In genomic region chr1:202711949-202712635, GRCh38 we compare ENCODE assay signal across 17 cellular contexts. TPM values are rescaled to one million over a fixed set of nuclear protein-coding genes. Genes with fewer than 3 reads are reported as not detected.
"Had no signal": no experiment of that assay in that cellular context is flagged by ENCODE, and none has a peak within 500 bp of the region (broad histone marks: within the 10 kb centered on the region; RNA-seq: fewer than 3 reads in every experiment).

No MANE protein-coding gene starts in this region.

- H3K9me3 Mint-ChIP-seq: activated naive CD8-positive, alpha-beta T cell treated with anti-CD3 and anti-CD28 coated beads, Interleukin-2, amount 10 ng/mL, durations not matched to agents 7 days and 5 days; natural killer cell treated with Interleukin-12 subunit alpha and Interleukin-12 subunit beta and Interleukin-15 and Interleukin-18, amount 100 ng/mL, for 72 hours had no signal

- H3K27ac Mint-ChIP-seq: activated naive CD8-positive, alpha-beta T cell treated with anti-CD3 and anti-CD28 coated beads, Interleukin-2, amount 10 ng/mL, durations not matched to agents 7 days and 5 days; natural killer cell treated with Interleukin-12 subunit alpha and Interleukin-12 subunit beta and Interleukin-15 and Interleukin-18, amount 100 ng/mL, for 72 hours had no signal

- H3K4me3 Mint-ChIP-seq: activated naive CD8-positive, alpha-beta T cell treated with anti-CD3 and anti-CD28 coated beads, Interleukin-2, amount 10 ng/mL, durations not matched to agents 7 days and 5 days; natural killer cell treated with Interleukin-12 subunit alpha and Interleukin-12 subunit beta and Interleukin-15 and Interleukin-18, amount 100 ng/mL, for 72 hours had no signal

- DNase-seq: activated CD4-positive, alpha-beta T cell treated with anti-CD3 and anti-CD28 coated beads, Interleukin-2, amount 50 U/mL, for 1 hour; activated CD8-positive, alpha-beta memory T cell treated with anti-CD3 and anti-CD28 coated beads for 24 hours; activated naive CD4-positive, alpha-beta T cell; activated naive CD8-positive, alpha-beta T cell treated with anti-CD3 and anti-CD28 coated beads, Interleukin-2, amount 10 ng/mL, durations not matched to agents 7 days and 5 days; anterior cingulate cortex; dermis blood vessel endothelial cell; mesenchymal stem cell; right cardiac atrium; small intestine; stimulated activated CD4-positive, alpha-beta T cell treated with anti-CD3 and anti-CD28 coated beads, Interleukin-4, amount 100 ng/mL, for 24 hours; stimulated activated naive CD4-positive, alpha-beta T cell; tibial artery had no signal

- H3K36me3 Mint-ChIP-seq: activated naive CD8-positive, alpha-beta T cell treated with anti-CD3 and anti-CD28 coated beads, Interleukin-2, amount 10 ng/mL, durations not matched to agents 7 days and 5 days; natural killer cell treated with Interleukin-12 subunit alpha and Interleukin-12 subunit beta and Interleukin-15 and Interleukin-18, amount 100 ng/mL, for 72 hours had no signal

- H3K4me3 ChIP-seq: breast epithelium, prostate gland, tibial artery had no signal

- H3K9me3 ChIP-seq: breast epithelium, prostate gland, tibial artery had no signal

- H3K27ac ChIP-seq: breast epithelium, prostate gland, tibial artery had no signal

- H3K36me3 ChIP-seq: breast epithelium, prostate gland, tibial artery had no signal

RNA-seq across cellular contexts. Expression of gene SYT2, which starts 1.8 kb away (rescaled TPM):
- total RNA-seq: activated naive CD8-positive, alpha-beta T cell treated with anti-CD3 and anti-CD28 coated beads, Interleukin-2, amount 10 ng/mL, durations not matched to agents 7 days and 5 days; epithelial cell of proximal tubule; liver; natural killer cell treated with Interleukin-12 subunit alpha and Interleukin-12 subunit beta and Interleukin-15 and Interleukin-18, amount 100 ng/mL, for 72 hours; right cardiac atrium had no signal
